In genomic region chr3:157239082-157239704, GRCh38 we compare ENCODE assay signal across 1 cellular context.
TF ChIP-seq lines count a peak whose summit lies in the region.

No MANE protein-coding gene starts in this region.

TF ChIP-seq in HepG2, 621 proteins besides CTCF, POLR2A, EP300 and RAD21 (continued from another document):
- TF ChIP-seq PRDM10 (CRISPR knock-in tag; IDR thresholded peaks at IDR 0.05; ENCODE audit: low read depth), result no peak
- peak; percentile 46 for TF ChIP-seq XRCC5 (optimal IDR thresholded peaks at IDR 0.05; ENCODE audit: low read length)
- no peak for TF ChIP-seq ATF1 (CRISPR knock-in tag; IDR thresholded peaks at IDR 0.05)
- peak; percentile 84 for TF ChIP-seq STAG1 (CRISPR knock-in tag; IDR thresholded peaks at IDR 0.05)
- TF ChIP-seq ZNF580 (CRISPR knock-in tag; IDR thresholded peaks at IDR 0.05; ENCODE audit: borderline replicate concordance, low read depth), result 0 out of 2 replicates have a peak, but pooled peaks have one; percentile 38
- no peak for TF ChIP-seq CEBPB (IDR thresholded peaks at IDR 0.05; ENCODE audit: borderline replicate concordance, low read depth, low read length)
- TF ChIP-seq ZNF256 (CRISPR knock-in tag; conservative IDR thresholded peaks at IDR 0.05), result no peak
- no peak for TF ChIP-seq ZNF17 (CRISPR knock-in tag; IDR thresholded peaks at IDR 0.05)
- no peak for TF ChIP-seq CHD4 (IDR thresholded peaks at IDR 0.05; ENCODE audit: borderline replicate concordance, low read length)
- peak; percentile 55 for TF ChIP-seq SMC3 (IDR thresholded peaks at IDR 0.05; ENCODE audit: low read length)
- TF ChIP-seq CREB1 (IDR thresholded peaks at IDR 0.05), result no peak
- TF ChIP-seq CREB1 (CRISPR knock-in tag; IDR thresholded peaks at IDR 0.05), result no peak
- TF ChIP-seq ZNF768 (CRISPR knock-in tag; IDR thresholded peaks at IDR 0.05), result peak; percentile 66
- no peak for TF ChIP-seq RBAK (CRISPR knock-in tag; IDR thresholded peaks at IDR 0.05)
- TF ChIP-seq HOXA3 (CRISPR knock-in tag; IDR thresholded peaks at IDR 0.05), result no peak
- no peak for TF ChIP-seq HHEX (CRISPR knock-in tag; IDR thresholded peaks at IDR 0.05)
